In genomic region chr5:1131726-1132125, GRCh38 we compare ENCODE assay signal across 14 cellular contexts. TPM values are rescaled to one million over a fixed set of nuclear protein-coding genes. Genes with fewer than 3 reads are reported as not detected.
DNase-seq lines count a peak whose midpoint lies in the region; ATAC-seq, FAIRE-seq and TF ChIP-seq lines count a peak whose summit lies in the region.
"Had no signal": no experiment of that assay in that cellular context is flagged by ENCODE, and none has a peak within 500 bp of the region (broad histone marks: within the 10 kb centered on the region; RNA-seq: fewer than 3 reads in every experiment).

No MANE protein-coding gene starts in this region.

- H3K79me2 ChIP-seq in HepG2 (ENCODE audit: insufficient read depth, low read length): no peaks in the 10 kb centered on the region

- POLR2A ChIA-PET in HepG2 (lab: Yijun Ruan, JAX) (interaction anchor here (3.2 kb wide), 1 partner anchor 25 kb away, joined by 22 read pairs; no protein-coding TSS in a partner anchor), RWPE1 (lab: Yijun Ruan, JAX; ENCODE audit: low non-redundant PET) (no interaction called here)

- in situ Hi-C loops in HepG2 (cut with HindIII; ENCODE audit: extremely low pct_ligation_motif_present, low pct_unique_long_range_greater_than_20kb): no loop called here
- in situ Hi-C loops in transverse colon (cut with MboI; ENCODE audit: low pct_ligation_motif_present in 1 of 4, low pct_unique_long_range_greater_than_20kb in 1 of 4, low sequenced_read_pairs in 3 of 4): loop anchor here in 3 of 4 donors (25.0 kb wide), 2 partner anchors 119 to 194 kb away; partner anchors contain the start of gene NKD2 (in 1 of the 3)

- no peak for TF ChIP-seq RAD21 in HepG2 (CRISPR knock-in tag; IDR thresholded peaks at IDR 0.05)

- no peak for TF ChIP-seq EP300 in HepG2 (IDR thresholded peaks at IDR 0.05; ENCODE audit: low read depth in 2 of 2, low read length in 2 of 2)
- TF ChIP-seq EP300 in HepG2 (CRISPR knock-in tag; IDR thresholded peaks at IDR 0.05; ENCODE audit: borderline replicate concordance): no peak
- no peak for TF ChIP-seq EP300 in transverse colon (IDR thresholded peaks at IDR 0.05; ENCODE audit: low read depth)

- no peak for TF ChIP-seq POLR2A in HepG2 (IDR thresholded peaks at IDR 0.05; ENCODE audit: insufficient read depth in 1 of 2, low read depth in 2 of 2, low read length in 2 of 2)
- no peak for TF ChIP-seq POLR2A in right lobe of liver (IDR thresholded peaks at IDR 0.05)
- no peak for TF ChIP-seq POLR2A in transverse colon (IDR thresholded peaks at IDR 0.05)

- no peak for ATAC-seq in HepG2
- no peak for ATAC-seq in right lobe of liver
- no peak for ATAC-seq in HG03342 (IDR thresholded peaks at IDR 0.05; ENCODE audit: unreplicated experiment)
- no peak for ATAC-seq in HG02642 (IDR thresholded peaks at IDR 0.05; ENCODE audit: poor library complexity, unreplicated experiment)
- no peak for ATAC-seq in HG03025 (IDR thresholded peaks at IDR 0.05; ENCODE audit: low FRiP score, unreplicated experiment)

- TF ChIP-seq CTCF in HepG2 (CRISPR knock-in tag; IDR thresholded peaks at IDR 0.05) (no peak), right lobe of liver (IDR thresholded peaks at IDR 0.05) (no peak), RWPE1 (conservative IDR thresholded peaks at IDR 0.05; ENCODE audit: low read depth) (no peak), transverse colon (IDR thresholded peaks at IDR 0.05) (no peak)

- no peak overlapping the region for H3K4me3 ChIP-seq in HepG2 (replicated peaks in 1 of 3; ENCODE audit: insufficient read depth in 1 of 3, low read depth in 2 of 3, low read length in 3 of 3)
- H3K4me3 ChIP-seq in right lobe of liver: no peak overlapping the region
- H3K4me3 ChIP-seq in mucosa of stomach (ENCODE audit: low read length): no peak overlapping the region
- H3K4me3 ChIP-seq in transverse colon: no peak overlapping the region
- H3K4me3 ChIP-seq: SJSA1 had no signal

- DNase-seq in HepG2 (ENCODE audit: low spot score) (no peak), right lobe of liver (no peak), RWPE1 (ENCODE audit: low spot score) (no peak), transverse colon (no peak)
- DNase-seq: COR-L47, KBM-7, NCI-H187, NCI-H446, NCI-H69 had no signal

- CTCF ChIA-PET in HepG2 (lab: Yijun Ruan, JAX; ENCODE audit: low intra/inter-chr PET ratio, low total read pairs) (no interaction called here), RWPE1 (lab: Yijun Ruan, JAX) (interaction anchor here (0.7 kb wide), 1 partner anchor 29 kb away, joined by 5 read pairs; no protein-coding TSS in a partner anchor)

- BruUV-seq in HepG2 (replicated peaks; lab: Mats Ljungman, UMichigan): no TSS peak

- H2AFZ ChIP-seq in HepG2 (ENCODE audit: low read length): no peak overlapping the region

- 83% methylated on average over 6 of the region's 11 CpGs for WGBS in HepG2 (ENCODE audit: low lambda C conversion rate)
- 95% methylated on average over 6 of the region's 11 CpGs for whole genome bisulfite sequencing in right lobe of liver (ENCODE audit: insufficient coverage, low coverage, low lambda C conversion rate, missing lambda C conversion rate)
- WGBS in transverse colon (ENCODE audit: low coverage in 1 of 2), 2 donors: 86% methylated on average over 9 of the region's 11 CpGs; no CpG with 5 or more reads in 1 of the 2 donors

- no peak for FAIRE-seq in HepG2 (lab: Jason Lieb, UNC)

- H3K4me1 ChIP-seq in HepG2 (ENCODE audit: insufficient read depth, low read length) (peaks cover 61% of the 10 kb centered on the region), right lobe of liver (peaks cover 0 to 24% (median 10%) of the 10 kb centered on the region in 4 donors), mucosa of stomach (ENCODE audit: control insufficient read depth, insufficient read depth, low read length) (peaks cover 48% of the 10 kb centered on the region), transverse colon (peaks cover 5 to 50% (median 34%) of the 10 kb centered on the region in 4 donors)
- H3K4me1 ChIP-seq: SJSA1 had no signal

- no peaks in the 10 kb centered on the region for H3K9me3 ChIP-seq in HepG2 (ENCODE audit: low read length)
- H3K9me3 ChIP-seq in right lobe of liver: no peaks in the 10 kb centered on the region
- no peaks in the 10 kb centered on the region for H3K9me3 ChIP-seq in mucosa of stomach (ENCODE audit: control insufficient read depth, low read length)
- H3K9me3 ChIP-seq in transverse colon: no peaks in the 10 kb centered on the region
- H3K9me3 ChIP-seq: SJSA1 had no signal

- H3K36me3 ChIP-seq in HepG2 (replicated peaks in 1 of 2; ENCODE audit: control insufficient read depth in 1 of 2, insufficient read depth in 2 of 2, low read length in 2 of 2) (no peaks in the 10 kb centered on the region), right lobe of liver (no peaks in the 10 kb centered on the region), mucosa of stomach (ENCODE audit: control insufficient read depth, insufficient read depth, low read length) (no peaks in the 10 kb centered on the region), transverse colon (no peaks in the 10 kb centered on the region)
- H3K36me3 ChIP-seq: SJSA1 had no signal

- H4K20me1 ChIP-seq in HepG2 (ENCODE audit: insufficient read depth, low read length): no peaks in the 10 kb centered on the region

- H3K9ac ChIP-seq in HepG2 (ENCODE audit: insufficient read depth, low read depth, low read length): no peak overlapping the region
- H3K9ac ChIP-seq in mucosa of stomach (ENCODE audit: low read length): peak overlapping the region; percentile 59

- H3K27ac ChIP-seq in HepG2 (ENCODE audit: extremely low read length, insufficient read depth, low read length) (no peak overlapping the region), right lobe of liver (no peak overlapping the region), RWPE1 (peak overlapping the region; percentile 59; the same call in 1 of the 2 replicates), transverse colon (peak overlapping the region; percentile 54 to 89 (median 70))
- H3K27ac ChIP-seq: SJSA1 had no signal

- intact Hi-C loops in HepG2 (cut with micrococcal nuclease; ENCODE audit: unreplicated experiment) (no loop called here), right lobe of liver (cut with DNase I) (no loop called here), transverse colon (cut with DNase I; ENCODE audit: low total_unique reads) (no loop called here)

- no peak overlapping the region for H3K4me2 ChIP-seq in HepG2 (ENCODE audit: low read depth, low read length)

- peaks cover 3 to 72% of the 10 kb centered on the region in 2 experiments; a peak in 4 of 5 replicates for H3K27me3 ChIP-seq in HepG2 (ENCODE audit: control insufficient read depth in 1 of 2, insufficient read depth in 2 of 2, low read length in 2 of 2)
- H3K27me3 ChIP-seq in right lobe of liver: no peaks in the 10 kb centered on the region
- H3K27me3 ChIP-seq in mucosa of stomach (ENCODE audit: control insufficient read depth, insufficient read depth, low read length): peaks cover 5% of the 10 kb centered on the region
- H3K27me3 ChIP-seq in transverse colon: no peaks in the 10 kb centered on the region
- H3K27me3 ChIP-seq: SJSA1 had no signal

TF ChIP-seq in HepG2, 621 proteins besides CTCF, POLR2A, EP300 and RAD21 (continues in another document):
- TF ChIP-seq ZNF121 (CRISPR knock-in tag; IDR thresholded peaks at IDR 0.05): no peak
- TF ChIP-seq ATF1 (CRISPR knock-in tag; IDR thresholded peaks at IDR 0.05): no peak
- TF ChIP-seq, protein P1, sequence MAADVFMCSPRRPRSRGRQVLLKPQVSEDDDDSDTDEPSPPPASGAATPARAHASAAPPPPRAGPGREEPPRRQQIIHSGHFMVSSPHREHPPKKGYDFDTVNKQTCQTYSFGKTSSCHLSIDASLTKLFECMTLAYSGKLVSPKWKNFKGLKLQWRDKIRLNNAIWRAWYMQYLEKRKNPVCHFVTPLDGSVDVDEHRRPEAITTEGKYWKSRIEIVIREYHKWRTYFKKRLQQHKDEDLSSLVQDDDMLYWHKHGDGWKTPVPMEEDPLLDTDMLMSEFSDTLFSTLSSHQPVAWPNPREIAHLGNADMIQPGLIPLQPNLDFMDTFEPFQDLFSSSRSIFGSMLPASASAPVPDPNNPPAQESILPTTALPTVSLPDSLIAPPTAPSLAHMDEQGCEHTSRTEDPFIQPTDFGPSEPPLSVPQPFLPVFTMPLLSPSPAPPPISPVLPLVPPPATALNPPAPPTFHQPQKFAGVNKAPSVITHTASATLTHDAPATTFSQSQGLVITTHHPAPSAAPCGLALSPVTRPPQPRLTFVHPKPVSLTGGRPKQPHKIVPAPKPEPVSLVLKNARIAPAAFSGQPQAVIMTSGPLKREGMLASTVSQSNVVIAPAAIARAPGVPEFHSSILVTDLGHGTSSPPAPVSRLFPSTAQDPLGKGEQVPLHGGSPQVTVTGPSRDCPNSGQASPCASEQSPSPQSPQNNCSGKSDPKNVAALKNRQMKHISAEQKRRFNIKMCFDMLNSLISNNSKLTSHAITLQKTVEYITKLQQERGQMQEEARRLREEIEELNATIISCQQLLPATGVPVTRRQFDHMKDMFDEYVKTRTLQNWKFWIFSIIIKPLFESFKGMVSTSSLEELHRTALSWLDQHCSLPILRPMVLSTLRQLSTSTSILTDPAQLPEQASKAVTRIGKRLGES (CRISPR knock-in tag; IDR thresholded peaks at IDR 0.05; ENCODE audit: borderline replicate concordance): no peak

RNA-seq across cellular contexts. Expression of gene SLC12A7, which starts 19.9 kb away (rescaled TPM):
- total RNA-seq in HepG2 (2016; rRNA removed; fragmentation: Illumina TruSeq; extraction: Trizol): 7.4 and 14.0 TPM in 2 replicates
- total RNA-seq in HepG2 (2016; cell fraction: cytosol; rRNA removed; fragmentation: Illumina TruSeq; extraction: Trizol; ENCODE audit: low read depth): 9.5 and 12.5 TPM in 2 replicates
- 5.2 and 15.7 TPM in 2 replicates for total RNA-seq in HepG2 (2016; cell fraction: insoluble cytoplasmic fraction; rRNA removed; fragmentation: Illumina TruSeq; extraction: Trizol)
- 6.9 and 7.7 TPM in 2 replicates for total RNA-seq in HepG2 (2016; cell fraction: membrane; rRNA removed; fragmentation: Illumina TruSeq; extraction: Trizol)
- 21.8 and 25.8 TPM in 2 replicates for total RNA-seq in HepG2 (2016; cell fraction: nucleus; rRNA removed; fragmentation: Illumina TruSeq; extraction: Trizol)
- polyA plus RNA-seq in HepG2 (2011; rRNA removed): 18.5 and 25.6 TPM in 2 replicates
- 11.8 and 15.1 TPM in 2 replicates for polyA plus RNA-seq in HepG2 (2011; cell fraction: cytosol; rRNA removed)
- polyA plus RNA-seq in HepG2 (2011; cell fraction: nucleus; rRNA removed): 164 and 213 TPM in 2 replicates
- polyA plus RNA-seq in HepG2 (2012): 28.2 and 30.9 TPM in 2 replicates
- polyA plus RNA-seq in HepG2 (2016; cell fraction: cytosol; fragmentation: Illumina TruSeq; extraction: Trizol; ENCODE audit: low read depth): 1.4 and 1.6 TPM in 2 replicates
- 6.3 and 7.6 TPM in 2 replicates for polyA plus RNA-seq in HepG2 (2016; cell fraction: insoluble cytoplasmic fraction; fragmentation: Illumina TruSeq; extraction: Trizol; ENCODE audit: low read depth)
- 3.2 and 3.7 TPM in 2 replicates for polyA plus RNA-seq in HepG2 (2016; cell fraction: membrane; fragmentation: Illumina TruSeq; extraction: Trizol; ENCODE audit: low read depth)
- 88.5 and 93.5 TPM in 2 replicates for polyA plus RNA-seq in HepG2 (2016; cell fraction: nucleus; fragmentation: Illumina TruSeq; extraction: Trizol; ENCODE audit: insufficient read depth, low read depth)
- 6.3 and 47.1 TPM in 2 replicates for polyA minus RNA-seq in HepG2 (2011; rRNA and poly(A)+ RNA removed; ENCODE audit: low replicate concordance)
- polyA minus RNA-seq in HepG2 (2011; cell fraction: cytosol; rRNA and poly(A)+ RNA removed): 14.7 and 16.2 TPM in 2 replicates
- 40.3 and 44.4 TPM in 2 replicates for polyA minus RNA-seq in HepG2 (2011; cell fraction: nucleus; rRNA and poly(A)+ RNA removed)
- total RNA-seq in right lobe of liver: 10 to 100 TPM; 38.9 to 65.2 (median 53.3) TPM
- 100 to 1,000 TPM in 1 of 4 donors, 10 to 100 TPM in 3; 60.7 to 144 (median 61.4) TPM for total RNA-seq in transverse colon

Comparison
In these comparisons a context has a peak if more than half of its experiments do, and no peak if none do; other contexts are left out.
1. H3K27ac ChIP-seq: peak in RWPE1 (single experiment) and transverse colon (4 of 4); none in HepG2 (single experiment) and right lobe of liver (0 of 3).